9 cellular contexts compared by ENCODE assay signal in genomic region chr10:37344413-37344812, GRCh38.
"Had no signal": no experiment of that assay in that cellular context is flagged by ENCODE, and none has a peak within 500 bp of the region (broad histone marks: within the 10 kb centered on the region; RNA-seq: fewer than 3 reads in every experiment).

No MANE protein-coding gene starts in this region.

- DNase-seq: GM23248, GOT3, H7, H9, HCEC 1CT, HFFc6 had no signal

- H3K4me2 ChIP-seq: GM23338 had no signal

- H3K27ac ChIP-seq: GM23248 had no signal

- H3K4me1 ChIP-seq: HAP-1 had no signal

- H3K36me3 ChIP-seq: HAP-1 had no signal

- H2AFZ ChIP-seq: GM23248, GM23338 had no signal

- ATAC-seq: GM23338, HCT116 had no signal

- H3K9ac ChIP-seq: GM23248 had no signal

- H3K9me3 ChIP-seq: HAP-1 had no signal

- H3K4me3 ChIP-seq: GM23248, GM23338, HAP-1 had no signal
